ENCODE assay signal across 10 cellular contexts in genomic region chr1:207958376-207959139, GRCh38. TPM values are rescaled to one million over a fixed set of nuclear protein-coding genes. Genes with fewer than 3 reads are reported as not detected.
DNase-seq lines count a peak whose midpoint lies in the region; ATAC-seq, FAIRE-seq and TF ChIP-seq lines count a peak whose summit lies in the region.
"Had no signal": no experiment of that assay in that cellular context is flagged by ENCODE, and none has a peak within 500 bp of the region (broad histone marks: within the 10 kb centered on the region; RNA-seq: fewer than 3 reads in every experiment).

No MANE protein-coding gene starts in this region.

- in situ Hi-C loops in KBM-7 (cut with MboI; ENCODE audit: low pct_unique_long_range_greater_than_20kb, low sequenced_read_pairs), result no loop called here

- no peak for ATAC-seq in right lobe of liver
- no peak for ATAC-seq in HG03095 (IDR thresholded peaks at IDR 0.05; ENCODE audit: unreplicated experiment)

- H3K9me3 Mint-ChIP-seq in T-helper 1 cell treated with Interleukin-12 subunit alpha and Interleukin-12 subunit beta and Interleukin-4 antibody, amounts not matched to agents 30 μg/mL and 1 μg/mL, for 36 hours, result no peaks in the 10 kb centered on the region

- H3K4me3 ChIP-seq in bronchial epithelial cell (ENCODE audit: low read depth, low read length), result peak overlapping the region; percentile 27
- peak overlapping the region; percentile 35 to 58 (median 54) for H3K4me3 ChIP-seq in right lobe of liver
- peak overlapping the region; percentile 43 to 58 (median 52) for H3K4me3 ChIP-seq in stomach

- TF ChIP-seq POLR2A in right lobe of liver (IDR thresholded peaks at IDR 0.05), result no peak
- TF ChIP-seq POLR2A in stomach (IDR thresholded peaks at IDR 0.05), result no peak

- DNase-seq in T-helper 1 cell (no peak), bronchial epithelial cell (ENCODE audit: low read depth) (no peak), right lobe of liver (no peak), stomach (no peak), HPDE6-E6E7 (ENCODE audit: extremely low spot score) (no peak), KBM-7 (no peak)
- DNase-seq: NCI-H2171 had no signal

- intact Hi-C loops in right lobe of liver (cut with DNase I) (no loop called here), stomach (cut with DNase I; ENCODE audit: low total_unique reads) (loop anchor here (5.0 kb wide), 1 partner anchor 66 kb away; no protein-coding TSS in a partner anchor)

- no peak overlapping the region for H3K27ac Mint-ChIP-seq in T-helper 1 cell treated with Interleukin-12 subunit alpha and Interleukin-12 subunit beta and Interleukin-4 antibody, amounts not matched to agents 30 μg/mL and 1 μg/mL, for 36 hours

- WGBS in right lobe of liver (ENCODE audit: insufficient coverage, low coverage, low lambda C conversion rate, missing lambda C conversion rate), result 72% methylated on average over 7 of the region's 24 CpGs
- WGBS in stomach, 5 donors, result 24 to 39% (median 30%) methylated on average over 21 to 24 of the region's 24 CpGs

- H3K4me1 ChIP-seq in right lobe of liver, result peaks cover 0 to 4% (median 2%) of the 10 kb centered on the region in 4 donors
- peaks cover 25 to 54% (median 46%) of the 10 kb centered on the region in 4 donors for H3K4me1 ChIP-seq in stomach

- H3K36me3 Mint-ChIP-seq in T-helper 1 cell treated with Interleukin-12 subunit alpha and Interleukin-12 subunit beta and Interleukin-4 antibody, amounts not matched to agents 30 μg/mL and 1 μg/mL, for 36 hours (ENCODE audit: low read depth), result no peaks in the 10 kb centered on the region

- H3K27me3 ChIP-seq in bronchial epithelial cell (ENCODE audit: control insufficient read depth, insufficient read depth, low read length) (peaks cover 3% of the 10 kb centered on the region), right lobe of liver (no peaks in the 10 kb centered on the region), stomach (peaks cover 0 to 14% (median 0%) of the 10 kb centered on the region in 3 donors)

- H3K27ac ChIP-seq in right lobe of liver (peak overlapping the region in 2 of 3 donors; percentile 48 to 67), stomach (peak overlapping the region; percentile 60 to 98 (median 93))
- H3K27ac ChIP-seq: 22Rv1 had no signal

- H3K27me3 Mint-ChIP-seq in T-helper 1 cell treated with Interleukin-12 subunit alpha and Interleukin-12 subunit beta and Interleukin-4 antibody, amounts not matched to agents 30 μg/mL and 1 μg/mL, for 36 hours (ENCODE audit: low read depth), result peaks cover 80% of the 10 kb centered on the region

- H3K36me3 ChIP-seq in bronchial epithelial cell (ENCODE audit: control insufficient read depth, insufficient read depth, low read length), result no peaks in the 10 kb centered on the region
- no peaks in the 10 kb centered on the region for H3K36me3 ChIP-seq in right lobe of liver
- H3K36me3 ChIP-seq in stomach, result no peaks in the 10 kb centered on the region

- H3K9me3 ChIP-seq in right lobe of liver, result no peaks in the 10 kb centered on the region
- no peaks in the 10 kb centered on the region for H3K9me3 ChIP-seq in stomach

- no peak for TF ChIP-seq EP300 in stomach (IDR thresholded peaks at IDR 0.05)

- H3K4me1 Mint-ChIP-seq in T-helper 1 cell treated with Interleukin-12 subunit alpha and Interleukin-12 subunit beta and Interleukin-4 antibody, amounts not matched to agents 30 μg/mL and 1 μg/mL, for 36 hours (ENCODE audit: low read depth), result peaks cover 8% of the 10 kb centered on the region

- TF ChIP-seq CTCF in bronchial epithelial cell (IDR thresholded peaks at IDR 0.05; ENCODE audit: insufficient read depth, low read length, severe bottlenecking) (no peak), right lobe of liver (IDR thresholded peaks at IDR 0.05) (no peak), stomach (IDR thresholded peaks at IDR 0.05) (no peak)

- peak overlapping the region; percentile 14 for H3K4me3 Mint-ChIP-seq in T-helper 1 cell treated with Interleukin-12 subunit alpha and Interleukin-12 subunit beta and Interleukin-4 antibody, amounts not matched to agents 30 μg/mL and 1 μg/mL, for 36 hours

- no peak for FAIRE-seq in bronchial epithelial cell (lab: Jason Lieb, UNC)

RNA-seq across cellular contexts. Expression of gene CD34, which starts 47.6 kb away (rescaled TPM):
- total RNA-seq in bronchial epithelial cell, result 0.13 TPM in 1 of 2 replicates, not detected in the other
- 1 to 10 TPM in 5 of 6 experiments, under 1 TPM in 1; 0.70 to 2.7 (median 2.2) TPM for total RNA-seq in right lobe of liver
- total RNA-seq in stomach, result 10 to 100 TPM in 4 of 5 donors, 1 to 10 TPM in 1; 9.4 to 31.2 (median 14.0) TPM
- 1 to 10 TPM; 3.2 to 9.2 (median 6.9) TPM for polyA plus RNA-seq in stomach
